ENCODE assay signal across 23 cellular contexts in genomic region chr7:16762177-16762576, GRCh38. TPM values are rescaled to one million over a fixed set of nuclear protein-coding genes. Genes with fewer than 3 reads are reported as not detected.
"Had no signal": no experiment of that assay in that cellular context is flagged by ENCODE, and none has a peak within 500 bp of the region (broad histone marks: within the 10 kb centered on the region; RNA-seq: fewer than 3 reads in every experiment).

No MANE protein-coding gene starts in this region.

- H3K9me3 ChIP-seq: adrenal gland, esophagus squamous epithelium, left ventricle myocardium inferior, tibial artery, vagina had no signal

- H3K4me1 ChIP-seq: tibial artery, vagina had no signal

- H3K4me3 ChIP-seq: adrenal gland, esophagus squamous epithelium, left ventricle myocardium inferior, tibial artery, vagina had no signal

- H3K36me3 ChIP-seq: adrenal gland, esophagus squamous epithelium, left ventricle myocardium inferior, tibial artery, vagina had no signal

- H3K27me3 ChIP-seq: adrenal gland, esophagus squamous epithelium, tibial artery, vagina had no signal

- H3K9me3 Mint-ChIP-seq: activated naive CD4-positive, alpha-beta T cell treated with anti-CD3 and anti-CD28 coated beads, Interleukin-2, amount 50 U/mL, for 72 hours; activated T-helper 1 cell treated with anti-CD3 and anti-CD28 coated beads, Interleukin-12 subunit alpha, Interleukin-12 subunit beta, Interleukin-2, Interleukin-4 antibody, amounts not matched to agents 30 ng/mL and 10 ng/mL and 1 ng/mL, durations not matched to agents 14 hours and 24 hours and 36 hours; nephron had no signal

- H3K4me3 Mint-ChIP-seq: activated T-helper 1 cell treated with anti-CD3 and anti-CD28 coated beads, Interleukin-12 subunit alpha, Interleukin-12 subunit beta, Interleukin-2, Interleukin-4 antibody, amounts not matched to agents 30 ng/mL and 10 ng/mL and 1 ng/mL, durations not matched to agents 14 hours and 24 hours and 36 hours; nephron; T-helper 17 cell had no signal

- DNase-seq: activated CD4-positive, alpha-beta T cell treated with anti-CD3 and anti-CD28 coated beads, Interleukin-2, amount 50 U/mL, for 4 hours; activated gamma-delta T cell treated with Interleukin-2 at 50 U/mL for 16 hours; adrenal gland; dermis blood vessel endothelial cell; effector memory CD4-positive, alpha-beta T cell; esophagus squamous epithelium; left ventricle myocardium inferior; nucleus accumbens; posterior cingulate gyrus; retina; stimulated activated CD4-positive, alpha-beta T cell treated with anti-CD3 and anti-CD28 coated beads, Interleukin-12 subunit alpha, Interleukin-12 subunit beta, amount 100 ng/mL, for 4 hours; stimulated activated CD4-positive, alpha-beta T cell treated with anti-CD3 and anti-CD28 coated beads, Interleukin-1b, Interleukin-23, amount 100 ng/mL, for 48 hours; stimulated activated CD8-positive, alpha-beta memory T cell treated with anti-CD3 and anti-CD28 coated beads, Interleukin-4, amount 100 ng/mL, for 48 hours; stimulated activated naive CD8-positive, alpha-beta T cell treated with anti-CD3 and anti-CD28 coated beads, Interleukin-15, Interleukin-2, amounts not matched to agents 100 U/mL and 50 U/mL, for 24 hours; substantia nigra; T-helper 17 cell; tibial artery had no signal

- H3K4me1 Mint-ChIP-seq: nephron, T-helper 17 cell had no signal

- H3K27ac Mint-ChIP-seq: activated naive CD4-positive, alpha-beta T cell treated with anti-CD3 and anti-CD28 coated beads, Interleukin-2, amount 50 U/mL, for 72 hours; activated T-helper 1 cell treated with anti-CD3 and anti-CD28 coated beads, Interleukin-12 subunit alpha, Interleukin-12 subunit beta, Interleukin-2, Interleukin-4 antibody, amounts not matched to agents 30 ng/mL and 10 ng/mL and 1 ng/mL, durations not matched to agents 14 hours and 24 hours and 36 hours; nephron; T-helper 17 cell had no signal

- H3K36me3 Mint-ChIP-seq: activated naive CD4-positive, alpha-beta T cell treated with anti-CD3 and anti-CD28 coated beads, Interleukin-2, amount 50 U/mL, for 72 hours had no signal

- H3K27ac ChIP-seq: adrenal gland, esophagus squamous epithelium, left ventricle myocardium inferior, tibial artery, vagina, VCaP had no signal

- ATAC-seq: activated naive CD4-positive, alpha-beta T cell treated with anti-CD3 and anti-CD28 coated beads, Interleukin-2, amount 50 U/mL, for 72 hours; stimulated activated naive CD8-positive, alpha-beta T cell treated with anti-CD3 and anti-CD28 coated beads, Interleukin-15, Interleukin-2, amounts not matched to agents 100 U/mL and 50 U/mL, for 24 hours; T-helper 17 cell had no signal

RNA-seq across cellular contexts. Expression of gene AGR2, which starts 42.6 kb away (rescaled TPM):
- total RNA-seq: activated naive CD4-positive, alpha-beta T cell treated with anti-CD3 and anti-CD28 coated beads, Interleukin-2, amount 50 U/mL, for 72 hours; activated T-helper 1 cell treated with anti-CD3 and anti-CD28 coated beads, Interleukin-12 subunit alpha, Interleukin-12 subunit beta, Interleukin-2, Interleukin-4 antibody, amounts not matched to agents 30 ng/mL and 10 ng/mL and 1 ng/mL, durations not matched to agents 14 hours and 24 hours and 36 hours; astrocyte; left ventricle myocardium inferior; T-helper 17 cell; vagina had no signal
